In genomic region chr10:120998782-120999285, GRCh38 we compare ENCODE assay signal across 19 cellular contexts.
"Had no signal": no experiment of that assay in that cellular context is flagged by ENCODE, and none has a peak within 500 bp of the region (broad histone marks: within the 10 kb centered on the region; RNA-seq: fewer than 3 reads in every experiment).

No MANE protein-coding gene starts in this region.

- H3K4me3 ChIP-seq: SJSA1, SK-N-MC had no signal

- H3K27ac ChIP-seq: SJSA1, SK-N-MC had no signal

- H3K4me1 ChIP-seq: SJSA1 had no signal

- DNase-seq: KBM-7, MV-4-11, NCI-H1048, NCI-H1105, NCI-H1417, NCI-H1436 treated with DMSO at 0.1 percent for 48 hours, NCI-H1694, NCI-H1930, NCI-H2081, NCI-H2107, NCI-H2227 treated with DMSO at 0.1 percent for 48 hours, NCI-H524 treated with DMSO at 0.1 percent for 48 hours, NCI-H69, NCI-H774, Right ventricle myocardium superior, RPMI8226, SIG-M5 had no signal

- H3K27me3 ChIP-seq: SJSA1 had no signal

- H3K36me3 ChIP-seq: SJSA1 had no signal
